Comparison of ENCODE assay signal across 22 cellular contexts in the genomic region with DNA sequence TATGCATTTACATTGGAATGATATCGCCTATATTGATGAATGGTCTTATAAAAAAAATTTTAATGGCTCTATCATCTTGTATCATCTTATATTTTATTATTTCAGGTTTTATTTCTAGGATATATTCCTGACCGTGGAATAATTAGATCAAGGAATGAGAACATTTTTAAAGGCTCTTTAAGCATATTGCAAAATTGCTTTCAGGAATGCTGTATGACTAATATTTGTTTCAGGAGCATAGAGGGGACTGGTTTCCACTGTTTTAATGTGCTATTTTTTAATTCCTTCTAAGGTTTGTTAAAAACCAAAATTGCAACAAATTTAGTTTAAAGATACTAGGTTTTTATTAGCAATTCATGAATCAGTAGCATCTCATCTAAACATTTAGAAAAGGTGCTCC.
DNase-seq lines count a peak whose midpoint lies in the region; ATAC-seq, FAIRE-seq and TF ChIP-seq lines count a peak whose summit lies in the region.
"Had no signal": no experiment of that assay in that cellular context is flagged by ENCODE, and none has a peak within 500 bp of the region (broad histone marks: within the 10 kb centered on the region; RNA-seq: fewer than 3 reads in every experiment).

No MANE protein-coding gene starts in this region.

- no peak overlapping the region for H3K4me3 Mint-ChIP-seq in HFFc6
- no peak overlapping the region for H3K4me3 Mint-ChIP-seq in astrocyte (ENCODE audit: unreplicated experiment)
- H3K4me3 Mint-ChIP-seq: activated B cell treated with CpG ODN at 0.5 μM for 24 hours; activated CD8-positive, alpha-beta T cell treated with anti-CD3 and anti-CD28 coated beads for 36 hours; activated T-cell treated with anti-CD3 and anti-CD28 coated beads, Interleukin-2, amount 50 U/mL, for 24 hours; nephron; T-helper 17 cell had no signal

- no peaks in the 10 kb centered on the region for H3K9me3 ChIP-seq in astrocyte (ENCODE audit: insufficient read depth, low read depth, low read length)
- H3K9me3 ChIP-seq: BLaER1 treated with 17β-estradiol and CSF1 and Interleukin-3, amounts not matched to agents 10 nM and 100 nM; psoas muscle; suprapubic skin; vagina had no signal

- H3K9me3 Mint-ChIP-seq in HFFc6, result no peaks in the 10 kb centered on the region
- H3K9me3 Mint-ChIP-seq in astrocyte (ENCODE audit: unreplicated experiment), result no peaks in the 10 kb centered on the region
- H3K9me3 Mint-ChIP-seq: activated B cell treated with CpG ODN at 0.5 μM for 24 hours; activated CD8-positive, alpha-beta T cell treated with anti-CD3 and anti-CD28 coated beads for 36 hours; activated naive CD4-positive, alpha-beta T cell treated with anti-CD3 and anti-CD28 coated beads, Interleukin-2, amount 50 U/mL, for 72 hours; activated T-cell treated with anti-CD3 and anti-CD28 coated beads, Interleukin-2, amount 50 U/mL, for 24 hours; nephron had no signal

- H3K27me3 Mint-ChIP-seq in HFFc6 (ENCODE audit: insufficient read depth) (peaks cover 1% of the 10 kb centered on the region; the same call in 1 of the 2 replicates), astrocyte (ENCODE audit: low read depth, unreplicated experiment) (no peaks in the 10 kb centered on the region)
- H3K27me3 Mint-ChIP-seq: activated B cell treated with CpG ODN at 0.5 μM for 24 hours; activated CD8-positive, alpha-beta T cell treated with anti-CD3 and anti-CD28 coated beads for 36 hours; activated T-cell treated with anti-CD3 and anti-CD28 coated beads, Interleukin-2, amount 50 U/mL, for 24 hours had no signal

- ATAC-seq in GM21390 (IDR thresholded peaks at IDR 0.05; ENCODE audit: unreplicated experiment), result no peak
- ATAC-seq in GM19351 (IDR thresholded peaks at IDR 0.05; ENCODE audit: unreplicated experiment), result no peak
- ATAC-seq: activated CD8-positive, alpha-beta T cell treated with anti-CD3 and anti-CD28 coated beads for 36 hours; activated naive CD4-positive, alpha-beta T cell treated with anti-CD3 and anti-CD28 coated beads, Interleukin-2, amount 50 U/mL, for 72 hours; psoas muscle; T-helper 17 cell had no signal

- H3K4me3 ChIP-seq in astrocyte (ENCODE audit: insufficient read depth, low read depth, low read length) (no peak overlapping the region), fibroblast of the aortic adventitia (ENCODE audit: low read depth, low read length) (no peak overlapping the region)
- H3K4me3 ChIP-seq: BLaER1 treated with 17β-estradiol and CSF1 and Interleukin-3, amounts not matched to agents 10 nM and 100 nM; cardiac muscle cell; psoas muscle; suprapubic skin; vagina had no signal

- H3K36me3 Mint-ChIP-seq in HFFc6 (ENCODE audit: low read depth) (no peaks in the 10 kb centered on the region), astrocyte (ENCODE audit: low read depth, unreplicated experiment) (peaks cover 2% of the 10 kb centered on the region)
- H3K36me3 Mint-ChIP-seq: activated naive CD4-positive, alpha-beta T cell treated with anti-CD3 and anti-CD28 coated beads, Interleukin-2, amount 50 U/mL, for 72 hours had no signal

- peaks cover 5% of the 10 kb centered on the region for H3K4me1 ChIP-seq in astrocyte (ENCODE audit: insufficient read depth, low read length)
- H3K4me1 ChIP-seq: psoas muscle, suprapubic skin, vagina had no signal

- H3K4me2 ChIP-seq in astrocyte (ENCODE audit: low read length), result peak overlapping the region; percentile 20

- no peaks in the 10 kb centered on the region for H4K20me1 ChIP-seq in astrocyte (ENCODE audit: insufficient read depth, low read length)
- H4K20me1 ChIP-seq: BLaER1 treated with 17β-estradiol and CSF1 and Interleukin-3, amounts not matched to agents 10 nM and 100 nM had no signal

- no peak overlapping the region for H2AFZ ChIP-seq in astrocyte (ENCODE audit: low read depth, low read length)

- H3K4me1 Mint-ChIP-seq in HFFc6 (ENCODE audit: low read depth) (peaks cover 15% of the 10 kb centered on the region), astrocyte (ENCODE audit: low read depth, unreplicated experiment) (peaks cover 12% of the 10 kb centered on the region)
- H3K4me1 Mint-ChIP-seq: activated B cell treated with CpG ODN at 0.5 μM for 24 hours, nephron, T-helper 17 cell had no signal

- H3K79me2 ChIP-seq in astrocyte (ENCODE audit: insufficient read depth, low read length), result no peaks in the 10 kb centered on the region

- peak; percentile 58 for FAIRE-seq in astrocyte (lab: Jason Lieb, UNC)

- no peaks in the 10 kb centered on the region for H3K27me3 ChIP-seq in astrocyte (ENCODE audit: insufficient read depth, low read length)
- H3K27me3 ChIP-seq: BLaER1 treated with 17β-estradiol and CSF1 and Interleukin-3, amounts not matched to agents 10 nM and 100 nM; cardiac muscle cell; suprapubic skin; vagina had no signal

- H3K36me3 ChIP-seq in astrocyte (ENCODE audit: insufficient read depth, low read length), result no peaks in the 10 kb centered on the region
- H3K36me3 ChIP-seq: BLaER1 treated with 17β-estradiol and CSF1 and Interleukin-3, amounts not matched to agents 10 nM and 100 nM; cardiac muscle cell; suprapubic skin; vagina had no signal

- DNase-seq in HFFc6 (peak; percentile 15), astrocyte (ENCODE audit: low read depth) (peak; percentile 31), fibroblast of the aortic adventitia (ENCODE audit: low read depth) (peak; percentile 54), occipital lobe (lab: John Stamatoyannopoulos, UW) (no peak)
- no peak for DNase-seq in activated T-cell treated with anti-CD3 and anti-CD28 coated beads, Interleukin-2, amount 50 U/mL, for 48 hours
- DNase-seq: activated B cell treated with CpG ODN at 0.5 μM for 24 hours; activated CD8-positive, alpha-beta T cell treated with anti-CD3 and anti-CD28 coated beads for 36 hours; activated T-cell treated with anti-CD3 and anti-CD28 coated beads, Interleukin-2, amount 50 U/mL, for 24 hours; foreskin melanocyte; MM.1S; NCI-H1694; NCI-H446; psoas muscle; T-helper 17 cell had no signal

- H3K9ac ChIP-seq in astrocyte (ENCODE audit: low read length), result no peak overlapping the region
- H3K9ac ChIP-seq: BLaER1 treated with 17β-estradiol and CSF1 and Interleukin-3, amounts not matched to agents 10 nM and 100 nM had no signal

- H3K27ac Mint-ChIP-seq in HFFc6 (no peak overlapping the region), astrocyte (ENCODE audit: unreplicated experiment) (peak overlapping the region; percentile 58)
- H3K27ac Mint-ChIP-seq: activated B cell treated with CpG ODN at 0.5 μM for 24 hours; activated CD8-positive, alpha-beta T cell treated with anti-CD3 and anti-CD28 coated beads for 36 hours; activated naive CD4-positive, alpha-beta T cell treated with anti-CD3 and anti-CD28 coated beads, Interleukin-2, amount 50 U/mL, for 72 hours; activated T-cell treated with anti-CD3 and anti-CD28 coated beads, Interleukin-2, amount 50 U/mL, for 24 hours; nephron; T-helper 17 cell had no signal

- TF ChIP-seq CTCF in HFFc6 (IDR thresholded peaks at IDR 0.05), result no peak
- TF ChIP-seq CTCF in astrocyte (IDR thresholded peaks at IDR 0.05; ENCODE audit: insufficient read depth, low read depth, low read length), result no peak
- TF ChIP-seq CTCF in fibroblast of the aortic adventitia (IDR thresholded peaks at IDR 0.05; ENCODE audit: insufficient read depth, low read length), result no peak

- H3K27ac ChIP-seq in astrocyte (ENCODE audit: low read depth, low read length), result no peak overlapping the region
- H3K27ac ChIP-seq: BLaER1 treated with 17β-estradiol and CSF1 and Interleukin-3, amounts not matched to agents 10 nM and 100 nM; cardiac muscle cell; psoas muscle; suprapubic skin; vagina had no signal

Comparison
In these comparisons a context has a peak if more than half of its experiments do, and no peak if none do; other contexts are left out.
1. DNase-seq: peak in HFFc6 (single experiment), astrocyte (single experiment) and fibroblast of the aortic adventitia (single experiment); none in activated T-cell treated with anti-CD3 and anti-CD28 coated beads, Interleukin-2, amount 50 U/mL, for 48 hours (0 of 2) and occipital lobe (single experiment).